Comparison of ENCODE assay signal across 16 cellular contexts in genomic region chr3:138692152-138692551, GRCh38.
"Had no signal": no experiment of that assay in that cellular context is flagged by ENCODE, and none has a peak within 500 bp of the region (broad histone marks: within the 10 kb centered on the region; RNA-seq: fewer than 3 reads in every experiment).

No MANE protein-coding gene starts in this region.

- DNase-seq: effector memory CD8-positive, alpha-beta T cell; esophagus squamous epithelium; foreskin keratinocyte; left colon; left ventricle myocardium superior; mesendoderm; naive B cell; occipital lobe; pancreas; right lobe of liver; stimulated activated CD4-positive, alpha-beta T cell treated with anti-CD3 and anti-CD28 coated beads, Interleukin-4, amount 100 ng/mL, for 1 hour; stimulated activated CD8-positive, alpha-beta memory T cell treated with anti-CD3 and anti-CD28 coated beads, Interleukin-4, amount 100 ng/mL, for 48 hours; stimulated activated naive CD8-positive, alpha-beta T cell treated with anti-CD3 and anti-CD28 coated beads, Interleukin-15, Interleukin-2, amounts not matched to agents 100 U/mL and 50 U/mL, for 24 hours; tibial artery; upper lobe of left lung; uterus had no signal
